ENCODE assay signal across 18 cellular contexts in the genomic region with DNA sequence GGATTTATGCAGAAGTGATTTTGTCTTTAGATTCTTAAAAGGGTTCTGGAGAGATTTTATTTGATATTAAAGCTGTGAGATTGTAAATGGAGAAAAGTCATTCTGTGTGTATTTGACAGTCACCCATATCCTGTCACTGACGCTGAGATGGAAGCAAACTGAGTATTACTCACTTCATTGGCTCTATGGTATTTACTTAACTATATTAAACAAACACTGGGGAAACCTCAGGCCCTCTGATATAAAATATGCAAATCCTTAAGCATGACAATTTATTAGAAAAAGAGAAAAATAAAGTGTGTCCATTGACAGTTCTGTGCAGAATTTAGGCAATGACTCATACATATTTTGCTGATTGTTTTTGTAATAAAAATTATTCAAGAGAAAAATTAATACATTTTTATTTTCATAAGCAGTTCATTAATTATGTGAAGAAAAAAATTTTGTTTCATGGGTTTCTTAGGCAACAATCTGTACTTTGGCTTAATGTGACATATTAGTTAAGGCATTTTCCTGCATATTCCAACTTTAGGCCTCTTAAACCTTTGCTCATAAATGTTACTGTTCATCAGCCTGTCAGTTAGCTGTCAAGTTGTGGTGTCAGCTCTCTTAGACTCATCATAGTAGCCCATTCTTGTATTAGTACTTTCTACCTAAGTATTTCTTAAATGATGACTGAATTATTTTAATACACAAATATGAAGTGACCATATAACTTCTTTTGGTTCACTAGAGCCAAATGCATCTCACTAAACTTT.
A peak's percentile ranks its signal among the peaks of the same experiment; 100 is the strongest.
DNase-seq lines count a peak whose midpoint lies in the region; ATAC-seq and TF ChIP-seq lines count a peak whose summit lies in the region.
"Had no signal": no experiment of that assay in that cellular context is flagged by ENCODE, and none has a peak within 500 bp of the region (broad histone marks: within the 10 kb centered on the region; RNA-seq: fewer than 3 reads in every experiment).

No MANE protein-coding gene starts in this region.

- no peaks in the 10 kb centered on the region for H3K4me1 Mint-ChIP-seq in activated T-cell treated with anti-CD3 and anti-CD28 coated beads, Interleukin-2, amount 50 U/mL, for 24 hours (ENCODE audit: low read depth)
- H3K4me1 Mint-ChIP-seq: activated naive CD8-positive, alpha-beta T cell treated with anti-CD3 and anti-CD28 coated beads, Interleukin-2, amount 50 U/mL, for 24 hours had no signal

- H3K27me3 Mint-ChIP-seq in activated T-cell treated with anti-CD3 and anti-CD28 coated beads, Interleukin-2, amount 50 U/mL, for 24 hours: peaks cover 3% of the 10 kb centered on the region
- H3K27me3 Mint-ChIP-seq: dendritic cell treated with granulocyte-macrophage colony-stimulating factor and Interleukin-4, amounts not matched to agents 40 ng/mL and 50 ng/mL, for 4 days had no signal

- POLR2A ChIA-PET in A673 (lab: Charles Lee; ENCODE audit: low non-redundant PET): no interaction called here

- H3K36me3 ChIP-seq in A673 (ENCODE audit: insufficient read depth, low read length, poor library complexity, severe bottlenecking): no peaks in the 10 kb centered on the region
- no peaks in the 10 kb centered on the region for H3K36me3 ChIP-seq in adipocyte (ENCODE audit: control insufficient read depth, insufficient read depth, low read length, severe bottlenecking)
- H3K36me3 ChIP-seq: prostate gland, tibial artery had no signal

- ATAC-seq in GM19463 (IDR thresholded peaks at IDR 0.05; ENCODE audit: unreplicated experiment): no peak
- ATAC-seq: activated CD4-positive, CD25-positive, alpha-beta regulatory T cell treated with anti-CD3 and anti-CD28 coated beads, Interleukin-2, amount 50 U/mL, for 24 hours; activated naive CD8-positive, alpha-beta T cell treated with anti-CD3 and anti-CD28 coated beads, Interleukin-2, amount 50 U/mL, for 24 hours had no signal

- no peaks in the 10 kb centered on the region for H3K36me3 Mint-ChIP-seq in activated T-cell treated with anti-CD3 and anti-CD28 coated beads, Interleukin-2, amount 50 U/mL, for 24 hours (ENCODE audit: low read depth)

- DNase-seq in A673 (ENCODE audit: low spot score) (peak; percentile 21), HS-5 (ENCODE audit: low read depth) (peak; percentile 23), adipocyte (ENCODE audit: low read depth) (peak; percentile 55), glomerular visceral epithelial cell (ENCODE audit: extremely low spot score) (peak; percentile 37), pons (ENCODE audit: low spot score) (no peak), DMS79 (lab: John Stamatoyannopoulos, UW) (no peak)
- DNase-seq in activated T-cell treated with anti-CD3 and anti-CD28 coated beads, Interleukin-2, amount 50 U/mL, for 24 hours: no peak
- DNase-seq: activated naive CD8-positive, alpha-beta T cell treated with anti-CD3 and anti-CD28 coated beads, Interleukin-2, amount 50 U/mL, for 24 hours; activated T-cell treated with anti-CD3 and anti-CD28 coated beads for 4 hours; DMS 273 treated with DMSO at 0.1 percent for 48 hours; Kasumi-1; NCI-H2029; SW 1271; tibial artery had no signal

- H3K4me1 ChIP-seq in A673 (ENCODE audit: insufficient read depth, low read length, poor library complexity, severe bottlenecking) (peaks cover 5% of the 10 kb centered on the region), adipocyte (ENCODE audit: control insufficient read depth, insufficient read depth, low read length) (peaks cover 32% of the 10 kb centered on the region)
- H3K4me1 ChIP-seq: prostate gland had no signal

- no peaks in the 10 kb centered on the region for H3K9me3 Mint-ChIP-seq in activated T-cell treated with anti-CD3 and anti-CD28 coated beads, Interleukin-2, amount 50 U/mL, for 24 hours
- H3K9me3 Mint-ChIP-seq: dendritic cell treated with granulocyte-macrophage colony-stimulating factor and Interleukin-4, amounts not matched to agents 40 ng/mL and 50 ng/mL, for 4 days had no signal

- H3K9me3 ChIP-seq in A673 (ENCODE audit: low read depth, low read length, poor library complexity, severe bottlenecking): no peaks in the 10 kb centered on the region
- no peaks in the 10 kb centered on the region for H3K9me3 ChIP-seq in adipocyte (ENCODE audit: control insufficient read depth, low read length)
- H3K9me3 ChIP-seq: prostate gland, tibial artery had no signal

- no peaks in the 10 kb centered on the region for H3K27me3 ChIP-seq in A673 (replicated peaks; ENCODE audit: insufficient read depth, low read depth, low read length, poor library complexity)
- H3K27me3 ChIP-seq in adipocyte (replicated peaks; ENCODE audit: control insufficient read depth, insufficient read depth, low read length): no peaks in the 10 kb centered on the region
- H3K27me3 ChIP-seq: tibial artery had no signal

- no peak overlapping the region for H3K27ac ChIP-seq in A673 (ENCODE audit: low read depth, low read length, poor library complexity, severe bottlenecking)
- H3K27ac ChIP-seq: prostate gland, tibial artery had no signal

- H3K4me3 Mint-ChIP-seq in activated T-cell treated with anti-CD3 and anti-CD28 coated beads, Interleukin-2, amount 50 U/mL, for 24 hours: no peak overlapping the region
- H3K4me3 Mint-ChIP-seq: activated naive CD8-positive, alpha-beta T cell treated with anti-CD3 and anti-CD28 coated beads, Interleukin-2, amount 50 U/mL, for 24 hours; dendritic cell treated with granulocyte-macrophage colony-stimulating factor and Interleukin-4, amounts not matched to agents 40 ng/mL and 50 ng/mL, for 4 days had no signal

- no peak for TF ChIP-seq CTCF in A673 (conservative IDR thresholded peaks at IDR 0.05; ENCODE audit: low read depth, low read length)

- peak overlapping the region; percentile 28 for H3K9ac ChIP-seq in adipocyte (ENCODE audit: low read length)

- H3K4me3 ChIP-seq in A673 (ENCODE audit: low read depth, low read length, poor library complexity, severe bottlenecking) (no peak overlapping the region), adipocyte (ENCODE audit: low read length) (peak overlapping the region; percentile 18)
- H3K4me3 ChIP-seq: prostate gland, tibial artery had no signal

- CTCF ChIA-PET in A673 (lab: Charles Lee): no interaction called here

- intact Hi-C loops in A673 (cut with micrococcal nuclease; ENCODE audit: unreplicated experiment): no loop called here

- BruUV-seq in A673 (replicated peaks; lab: Mats Ljungman, UMichigan): no TSS peak

- no peak overlapping the region for H3K27ac Mint-ChIP-seq in activated T-cell treated with anti-CD3 and anti-CD28 coated beads, Interleukin-2, amount 50 U/mL, for 24 hours
- H3K27ac Mint-ChIP-seq: activated naive CD8-positive, alpha-beta T cell treated with anti-CD3 and anti-CD28 coated beads, Interleukin-2, amount 50 U/mL, for 24 hours; dendritic cell treated with granulocyte-macrophage colony-stimulating factor and Interleukin-4, amounts not matched to agents 40 ng/mL and 50 ng/mL, for 4 days had no signal

Comparison
In these comparisons a context has a peak if more than half of its experiments do, and no peak if none do; other contexts are left out.
1. DNase-seq: peak in A673 (single experiment), HS-5 (single experiment), adipocyte (single experiment) and glomerular visceral epithelial cell (single experiment); none in activated T-cell treated with anti-CD3 and anti-CD28 coated beads, Interleukin-2, amount 50 U/mL, for 24 hours (single experiment), pons (single experiment) and DMS79 (single experiment).